Comparison of ENCODE assay signal across 1 cellular context in the genomic region with DNA sequence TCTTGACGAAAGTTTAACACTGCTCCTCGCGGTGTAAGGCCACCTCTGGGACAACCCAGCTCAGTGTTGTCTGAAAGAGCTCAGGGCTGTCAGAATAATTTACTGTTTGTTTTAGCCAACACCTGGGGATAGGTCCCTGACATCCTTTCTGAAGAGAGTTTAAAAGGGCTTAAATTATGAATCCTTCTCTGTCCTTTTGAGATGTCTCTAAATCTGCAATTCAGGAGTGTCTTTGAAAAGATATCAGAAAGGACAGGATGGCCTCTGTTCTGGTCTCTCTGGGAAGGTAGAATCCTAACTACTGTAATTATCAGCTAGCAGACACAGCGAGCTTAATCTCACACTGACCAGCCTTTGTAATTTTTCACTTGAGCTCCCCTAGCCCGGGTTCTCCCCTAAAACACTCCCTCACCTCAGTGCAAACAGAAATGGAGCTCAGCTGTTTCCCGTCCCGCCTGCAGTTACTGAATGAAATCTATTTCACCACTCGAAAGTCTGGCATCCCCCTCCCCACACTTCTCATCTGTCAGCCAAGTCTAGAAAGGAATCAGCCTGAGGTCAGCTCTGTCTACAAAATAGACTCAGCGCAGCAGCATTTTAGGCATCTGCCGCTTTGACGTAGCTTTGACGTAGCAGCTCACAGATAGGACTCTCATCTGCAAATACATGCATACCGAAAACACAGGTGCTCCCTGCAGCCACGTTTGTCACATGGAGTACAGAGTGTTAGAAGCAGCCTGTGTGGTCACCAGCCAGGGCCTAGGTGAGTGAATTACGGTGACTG.
TF ChIP-seq lines count a peak whose summit lies in the region.

No MANE protein-coding gene starts in this region.

TF ChIP-seq in K562, 482 proteins besides CTCF, POLR2A, EP300 and RAD21 (continued from another document and continues in another):
- TF ChIP-seq, protein P1, sequence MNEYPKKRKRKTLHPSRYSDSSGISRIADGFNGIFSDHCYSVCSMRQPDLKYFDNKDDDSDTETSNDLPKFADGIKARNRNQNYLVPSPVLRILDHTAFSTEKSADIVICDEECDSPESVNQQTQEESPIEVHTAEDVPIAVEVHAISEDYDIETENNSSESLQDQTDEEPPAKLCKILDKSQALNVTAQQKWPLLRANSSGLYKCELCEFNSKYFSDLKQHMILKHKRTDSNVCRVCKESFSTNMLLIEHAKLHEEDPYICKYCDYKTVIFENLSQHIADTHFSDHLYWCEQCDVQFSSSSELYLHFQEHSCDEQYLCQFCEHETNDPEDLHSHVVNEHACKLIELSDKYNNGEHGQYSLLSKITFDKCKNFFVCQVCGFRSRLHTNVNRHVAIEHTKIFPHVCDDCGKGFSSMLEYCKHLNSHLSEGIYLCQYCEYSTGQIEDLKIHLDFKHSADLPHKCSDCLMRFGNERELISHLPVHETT (CRISPR knock-in tag; conservative IDR thresholded peaks at IDR 0.05 in 1 of 2, IDR thresholded peaks at IDR 0.05 in 1 of 2) = peak in 1 of 2 experiments; percentile 54; a peak in 1 of 4 replicates
- TF ChIP-seq, protein P2, sequence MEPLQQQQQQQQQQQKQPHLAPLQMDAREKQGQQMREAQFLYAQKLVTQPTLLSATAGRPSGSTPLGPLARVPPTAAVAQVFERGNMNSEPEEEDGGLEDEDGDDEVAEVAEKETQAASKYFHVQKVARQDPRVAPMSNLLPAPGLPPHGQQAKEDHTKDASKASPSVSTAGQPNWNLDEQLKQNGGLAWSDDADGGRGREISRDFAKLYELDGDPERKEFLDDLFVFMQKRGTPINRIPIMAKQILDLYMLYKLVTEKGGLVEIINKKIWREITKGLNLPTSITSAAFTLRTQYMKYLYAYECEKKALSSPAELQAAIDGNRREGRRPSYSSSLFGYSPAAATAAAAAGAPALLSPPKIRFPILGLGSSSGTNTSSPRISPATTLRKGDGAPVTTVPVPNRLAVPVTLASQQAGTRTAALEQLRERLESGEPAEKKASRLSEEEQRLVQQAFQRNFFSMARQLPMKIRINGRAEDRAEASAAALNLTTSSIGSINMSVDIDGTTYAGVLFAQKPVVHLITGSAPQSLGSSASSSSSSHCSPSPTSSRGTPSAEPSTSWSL (CRISPR knock-in tag; IDR thresholded peaks at IDR 0.05; ENCODE audit: borderline replicate concordance) = no peak
- TF ChIP-seq ADNP (tag; IDR thresholded peaks at IDR 0.05) (no peak), KDM2B (CRISPR knock-in tag; IDR thresholded peaks at IDR 0.05) (no peak), ASH1L (IDR thresholded peaks at IDR 0.05; ENCODE audit: borderline replicate concordance, low read depth, partially characterized antibody) (no peak), ZNF785 (CRISPR knock-in tag; IDR thresholded peaks at IDR 0.05) (no peak), ZNF696 (CRISPR knock-in tag; conservative IDR thresholded peaks at IDR 0.05) (no peak), MED1 (CRISPR knock-in tag; IDR thresholded peaks at IDR 0.05; ENCODE audit: borderline replicate concordance) (no peak), POLR2G (IDR thresholded peaks at IDR 0.05; ENCODE audit: low read depth, low read length) (no peak), NR1H2 (CRISPR knock-in tag; IDR thresholded peaks at IDR 0.05) (no peak), ZNF41 (CRISPR knock-in tag; conservative IDR thresholded peaks at IDR 0.05) (no peak), RCOR1 (IDR thresholded peaks at IDR 0.05; ENCODE audit: borderline replicate concordance in 1 of 2, low read depth in 2 of 2, low read length in 2 of 2) (peak; percentile 31 to 62; a peak in 2 of 4 replicates), TCF7 (IDR thresholded peaks at IDR 0.05; ENCODE audit: borderline replicate concordance) (no peak), KLF1 (tag; IDR thresholded peaks at IDR 0.05) (no peak), POLR2B (IDR thresholded peaks at IDR 0.05; ENCODE audit: low read depth, partially characterized antibody) (no peak), NCOA6 (IDR thresholded peaks at IDR 0.05) (peak; percentile 21; the same call in 1 of the 2 replicates), ARID2 (IDR thresholded peaks at IDR 0.05) (no peak), ZC3H4 (CRISPR knock-in tag; IDR thresholded peaks at IDR 0.05; ENCODE audit: borderline replicate concordance) (no peak), ZNF668 (CRISPR knock-in tag; IDR thresholded peaks at IDR 0.05) (no peak), KLF10 (CRISPR knock-in tag; IDR thresholded peaks at IDR 0.05) (no peak), KDM4B (IDR thresholded peaks at IDR 0.05; ENCODE audit: borderline replicate concordance in 2 of 2, low read depth in 1 of 2) (no peak), MTA2 (IDR thresholded peaks at IDR 0.05; ENCODE audit: low read depth) (peak; percentile 74), CHD2 (IDR thresholded peaks at IDR 0.05; ENCODE audit: low read depth, low read length) (no peak), MCM2 (IDR thresholded peaks at IDR 0.05; ENCODE audit: low read depth) (no peak), ZNF140 (CRISPR knock-in tag; IDR thresholded peaks at IDR 0.05) (no peak), NFYB (IDR thresholded peaks at IDR 0.05; ENCODE audit: extremely low read depth, insufficient read length) (no peak), PHF8 (IDR thresholded peaks at IDR 0.05; ENCODE audit: borderline replicate concordance, low read length) (no peak), SOX6 (IDR thresholded peaks at IDR 0.05) (peak; percentile 81; the same call in 1 of the 2 replicates), PHTF2 (CRISPR knock-in tag; IDR thresholded peaks at IDR 0.05) (no peak), ZNF217 (CRISPR knock-in tag; IDR thresholded peaks at IDR 0.05) (no peak), POLR3G (IDR thresholded peaks at IDR 0.05; ENCODE audit: extremely low read depth, insufficient read length, insufficient replicate concordance) (no peak), HMG20A (CRISPR knock-in tag; conservative IDR thresholded peaks at IDR 0.05) (peak; percentile 71; the same call in 1 of the 2 replicates), SRSF1 (IDR thresholded peaks at IDR 0.05; ENCODE audit: low read depth, low read length) (no peak), ZBTB17 (CRISPR knock-in tag; IDR thresholded peaks at IDR 0.05) (peak; percentile 69), TAF9B (IDR thresholded peaks at IDR 0.05; ENCODE audit: partially characterized antibody) (no peak), TEAD2 (tag; IDR thresholded peaks at IDR 0.05) (no peak), CBX2 (IDR thresholded peaks at IDR 0.05; ENCODE audit: insufficient read depth, low read length, poor library complexity, severe bottlenecking) (no peak), COPS2 (conservative IDR thresholded peaks at IDR 0.05) (no peak), HSF4 (CRISPR knock-in tag; IDR thresholded peaks at IDR 0.05; ENCODE audit: borderline replicate concordance) (no peak), ZNF431 (CRISPR knock-in tag; IDR thresholded peaks at IDR 0.05) (no peak), MCM3 (IDR thresholded peaks at IDR 0.05) (no peak), ZC3H11A (IDR thresholded peaks at IDR 0.05; ENCODE audit: low read depth, low read length) (no peak; the same call in 1 of the 2 replicates)
- TF ChIP-seq, protein P3, sequence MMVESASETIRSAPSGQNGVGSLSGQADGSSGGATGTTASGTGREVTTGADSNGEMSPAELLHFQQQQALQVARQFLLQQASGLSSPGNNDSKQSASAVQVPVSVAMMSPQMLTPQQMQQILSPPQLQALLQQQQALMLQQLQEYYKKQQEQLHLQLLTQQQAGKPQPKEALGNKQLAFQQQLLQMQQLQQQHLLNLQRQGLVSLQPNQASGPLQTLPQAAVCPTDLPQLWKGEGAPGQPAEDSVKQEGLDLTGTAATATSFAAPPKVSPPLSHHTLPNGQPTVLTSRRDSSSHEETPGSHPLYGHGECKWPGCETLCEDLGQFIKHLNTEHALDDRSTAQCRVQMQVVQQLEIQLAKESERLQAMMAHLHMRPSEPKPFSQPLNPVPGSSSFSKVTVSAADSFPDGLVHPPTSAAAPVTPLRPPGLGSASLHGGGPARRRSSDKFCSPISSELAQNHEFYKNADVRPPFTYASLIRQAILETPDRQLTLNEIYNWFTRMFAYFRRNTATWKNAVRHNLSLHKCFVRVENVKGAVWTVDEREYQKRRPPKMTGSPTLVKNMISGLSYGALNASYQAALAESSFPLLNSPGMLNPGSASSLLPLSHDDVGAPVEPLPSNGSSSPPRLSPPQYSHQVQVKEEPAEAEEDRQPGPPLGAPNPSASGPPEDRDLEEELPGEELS (CRISPR knock-in tag; IDR thresholded peaks at IDR 0.05; ENCODE audit: borderline replicate concordance) = no peak
- TF ChIP-seq, protein P4, sequence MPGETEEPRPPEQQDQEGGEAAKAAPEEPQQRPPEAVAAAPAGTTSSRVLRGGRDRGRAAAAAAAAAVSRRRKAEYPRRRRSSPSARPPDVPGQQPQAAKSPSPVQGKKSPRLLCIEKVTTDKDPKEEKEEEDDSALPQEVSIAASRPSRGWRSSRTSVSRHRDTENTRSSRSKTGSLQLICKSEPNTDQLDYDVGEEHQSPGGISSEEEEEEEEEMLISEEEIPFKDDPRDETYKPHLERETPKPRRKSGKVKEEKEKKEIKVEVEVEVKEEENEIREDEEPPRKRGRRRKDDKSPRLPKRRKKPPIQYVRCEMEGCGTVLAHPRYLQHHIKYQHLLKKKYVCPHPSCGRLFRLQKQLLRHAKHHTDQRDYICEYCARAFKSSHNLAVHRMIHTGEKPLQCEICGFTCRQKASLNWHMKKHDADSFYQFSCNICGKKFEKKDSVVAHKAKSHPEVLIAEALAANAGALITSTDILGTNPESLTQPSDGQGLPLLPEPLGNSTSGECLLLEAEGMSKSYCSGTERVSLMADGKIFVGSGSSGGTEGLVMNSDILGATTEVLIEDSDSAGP (CRISPR knock-in tag; IDR thresholded peaks at IDR 0.05) = no peak
- TF ChIP-seq, protein P5, sequence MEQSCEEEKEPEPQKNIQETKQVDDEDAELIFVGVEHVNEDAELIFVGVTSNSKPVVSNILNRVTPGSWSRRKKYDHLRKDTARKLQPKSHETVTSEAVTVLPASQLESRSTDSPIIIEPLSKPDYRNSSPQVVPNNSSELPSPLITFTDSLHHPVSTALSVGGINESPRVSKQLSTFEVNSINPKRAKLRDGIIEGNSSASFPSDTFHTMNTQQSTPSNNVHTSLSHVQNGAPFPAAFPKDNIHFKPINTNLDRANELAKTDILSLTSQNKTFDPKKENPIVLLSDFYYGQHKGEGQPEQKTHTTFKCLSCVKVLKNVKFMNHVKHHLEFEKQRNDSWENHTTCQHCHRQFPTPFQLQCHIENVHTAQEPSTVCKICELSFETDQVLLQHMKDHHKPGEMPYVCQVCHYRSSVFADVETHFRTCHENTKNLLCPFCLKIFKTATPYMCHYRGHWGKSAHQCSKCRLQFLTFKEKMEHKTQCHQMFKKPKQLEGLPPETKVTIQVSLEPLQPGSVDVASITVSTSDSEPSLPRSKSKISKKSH (CRISPR knock-in tag; IDR thresholded peaks at IDR 0.05) = no peak
- TF ChIP-seq, protein P6, sequence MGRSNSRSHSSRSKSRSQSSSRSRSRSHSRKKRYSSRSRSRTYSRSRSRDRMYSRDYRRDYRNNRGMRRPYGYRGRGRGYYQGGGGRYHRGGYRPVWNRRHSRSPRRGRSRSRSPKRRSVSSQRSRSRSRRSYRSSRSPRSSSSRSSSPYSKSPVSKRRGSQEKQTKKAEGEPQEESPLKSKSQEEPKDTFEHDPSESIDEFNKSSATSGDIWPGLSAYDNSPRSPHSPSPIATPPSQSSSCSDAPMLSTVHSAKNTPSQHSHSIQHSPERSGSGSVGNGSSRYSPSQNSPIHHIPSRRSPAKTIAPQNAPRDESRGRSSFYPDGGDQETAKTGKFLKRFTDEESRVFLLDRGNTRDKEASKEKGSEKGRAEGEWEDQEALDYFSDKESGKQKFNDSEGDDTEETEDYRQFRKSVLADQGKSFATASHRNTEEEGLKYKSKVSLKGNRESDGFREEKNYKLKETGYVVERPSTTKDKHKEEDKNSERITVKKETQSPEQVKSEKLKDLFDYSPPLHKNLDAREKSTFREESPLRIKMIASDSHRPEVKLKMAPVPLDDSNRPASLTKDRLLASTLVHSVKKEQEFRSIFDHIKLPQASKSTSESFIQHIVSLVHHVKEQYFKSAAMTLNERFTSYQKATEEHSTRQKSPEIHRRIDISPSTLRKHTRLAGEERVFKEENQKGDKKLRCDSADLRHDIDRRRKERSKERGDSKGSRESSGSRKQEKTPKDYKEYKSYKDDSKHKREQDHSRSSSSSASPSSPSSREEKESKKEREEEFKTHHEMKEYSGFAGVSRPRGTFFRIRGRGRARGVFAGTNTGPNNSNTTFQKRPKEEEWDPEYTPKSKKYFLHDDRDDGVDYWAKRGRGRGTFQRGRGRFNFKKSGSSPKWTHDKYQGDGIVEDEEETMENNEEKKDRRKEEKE (IDR thresholded peaks at IDR 0.05; ENCODE audit: borderline replicate concordance in 1 of 2, control insufficient read depth in 1 of 2, low read depth in 2 of 2, low read length in 1 of 2) = peak in 1 of 2 experiments; percentile 78; a peak in 1 of 4 replicates
- TF ChIP-seq, protein P7, sequence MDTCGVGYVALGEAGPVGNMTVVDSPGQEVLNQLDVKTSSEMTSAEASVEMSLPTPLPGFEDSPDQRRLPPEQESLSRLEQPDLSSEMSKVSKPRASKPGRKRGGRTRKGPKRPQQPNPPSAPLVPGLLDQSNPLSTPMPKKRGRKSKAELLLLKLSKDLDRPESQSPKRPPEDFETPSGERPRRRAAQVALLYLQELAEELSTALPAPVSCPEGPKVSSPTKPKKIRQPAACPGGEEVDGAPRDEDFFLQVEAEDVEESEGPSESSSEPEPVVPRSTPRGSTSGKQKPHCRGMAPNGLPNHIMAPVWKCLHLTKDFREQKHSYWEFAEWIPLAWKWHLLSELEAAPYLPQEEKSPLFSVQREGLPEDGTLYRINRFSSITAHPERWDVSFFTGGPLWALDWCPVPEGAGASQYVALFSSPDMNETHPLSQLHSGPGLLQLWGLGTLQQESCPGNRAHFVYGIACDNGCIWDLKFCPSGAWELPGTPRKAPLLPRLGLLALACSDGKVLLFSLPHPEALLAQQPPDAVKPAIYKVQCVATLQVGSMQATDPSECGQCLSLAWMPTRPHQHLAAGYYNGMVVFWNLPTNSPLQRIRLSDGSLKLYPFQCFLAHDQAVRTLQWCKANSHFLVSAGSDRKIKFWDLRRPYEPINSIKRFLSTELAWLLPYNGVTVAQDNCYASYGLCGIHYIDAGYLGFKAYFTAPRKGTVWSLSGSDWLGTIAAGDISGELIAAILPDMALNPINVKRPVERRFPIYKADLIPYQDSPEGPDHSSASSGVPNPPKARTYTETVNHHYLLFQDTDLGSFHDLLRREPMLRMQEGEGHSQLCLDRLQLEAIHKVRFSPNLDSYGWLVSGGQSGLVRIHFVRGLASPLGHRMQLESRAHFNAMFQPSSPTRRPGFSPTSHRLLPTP (IDR thresholded peaks at IDR 0.05; ENCODE audit: borderline replicate concordance, extremely low read depth, insufficient read length) = no peak
- TF ChIP-seq, protein P8, sequence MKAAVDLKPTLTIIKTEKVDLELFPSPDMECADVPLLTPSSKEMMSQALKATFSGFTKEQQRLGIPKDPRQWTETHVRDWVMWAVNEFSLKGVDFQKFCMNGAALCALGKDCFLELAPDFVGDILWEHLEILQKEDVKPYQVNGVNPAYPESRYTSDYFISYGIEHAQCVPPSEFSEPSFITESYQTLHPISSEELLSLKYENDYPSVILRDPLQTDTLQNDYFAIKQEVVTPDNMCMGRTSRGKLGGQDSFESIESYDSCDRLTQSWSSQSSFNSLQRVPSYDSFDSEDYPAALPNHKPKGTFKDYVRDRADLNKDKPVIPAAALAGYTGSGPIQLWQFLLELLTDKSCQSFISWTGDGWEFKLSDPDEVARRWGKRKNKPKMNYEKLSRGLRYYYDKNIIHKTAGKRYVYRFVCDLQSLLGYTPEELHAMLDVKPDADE (conservative IDR thresholded peaks at IDR 0.05; ENCODE audit: control insufficient read depth, low read depth, low read length) = no peak
